21 cellular contexts compared by ENCODE assay signal in genomic region chr7:26618898-26619297, GRCh38.
DNase-seq lines count a peak whose midpoint lies in the region; ATAC-seq and TF ChIP-seq lines count a peak whose summit lies in the region.
"Had no signal": no experiment of that assay in that cellular context is flagged by ENCODE, and none has a peak within 500 bp of the region (broad histone marks: within the 10 kb centered on the region; RNA-seq: fewer than 3 reads in every experiment).

No MANE protein-coding gene starts in this region.

- H3K36me3 ChIP-seq in neural progenitor cell = no peaks in the 10 kb centered on the region
- H3K36me3 ChIP-seq: BE2C had no signal

- no peaks in the 10 kb centered on the region for H3K27me3 ChIP-seq in neural progenitor cell
- H3K27me3 ChIP-seq: BE2C had no signal

- H3K27ac ChIP-seq in neural progenitor cell = no peak overlapping the region

- H3K4me1 ChIP-seq in neural progenitor cell = peaks cover 10% of the 10 kb centered on the region
- H3K4me1 ChIP-seq: BE2C had no signal

- no peak overlapping the region for H3K4me3 ChIP-seq in neural progenitor cell

- no peaks in the 10 kb centered on the region for H3F3A ChIP-seq in neural progenitor cell (ENCODE audit: low read depth)

- H3K79me2 ChIP-seq in neural progenitor cell (ENCODE audit: low read depth) = no peaks in the 10 kb centered on the region

- H3K4me1 Mint-ChIP-seq in neural progenitor cell = peaks cover 20% of the 10 kb centered on the region

- ATAC-seq in GM21390 (IDR thresholded peaks at IDR 0.05; ENCODE audit: unreplicated experiment) = no peak
- no peak for ATAC-seq in HG03139 (IDR thresholded peaks at IDR 0.05; ENCODE audit: unreplicated experiment)
- ATAC-seq: CD8-positive, alpha-beta T cell; HCT116; HepG2; SK-N-SH treated with all-trans-retinoic acid at 6 μM for 48 hours had no signal

- no peak overlapping the region for H3K4me2 ChIP-seq in neural progenitor cell

- TF ChIP-seq CTCF in neural progenitor cell (IDR thresholded peaks at IDR 0.05) = no peak

- no peaks in the 10 kb centered on the region for H3K36me3 Mint-ChIP-seq in neural progenitor cell
- H3K36me3 Mint-ChIP-seq: CD8-positive, alpha-beta T cell had no signal

- H3K27ac Mint-ChIP-seq in neural progenitor cell = peak overlapping the region; percentile 80
- H3K27ac Mint-ChIP-seq: CD8-positive, alpha-beta T cell had no signal

- DNase-seq in NCI-H146 (lab: John Stamatoyannopoulos, UW) (peak; percentile 25), NCI-H146 treated with DMSO at 0.1 percent for 48 hours (lab: John Stamatoyannopoulos, UW; ENCODE audit: unreplicated experiment) (no peak), DMS153 treated with DMSO at 0.1 percent for 48 hours (lab: John Stamatoyannopoulos, UW; ENCODE audit: unreplicated experiment) (peak; percentile 78), NCI-H510A treated with DMSO at 0.1 percent for 48 hours (lab: John Stamatoyannopoulos, UW) (peak; percentile 53), neural progenitor cell (ENCODE audit: low spot score) (no peak), CD1c-positive myeloid dendritic cell (ENCODE audit: extremely low spot score) (no peak)
- DNase-seq: 8988T; BE2C; DND-41; NCI-H1092; NCI-H1930; NCI-H446 treated with DMSO at 0.1 percent for 48 hours; NK-92 treated with Interleukin-12 subunit alpha and Interleukin-12 subunit beta, amount 100 ng/mL, for 24 hours; SHP77; T-helper 1 cell had no signal

- H2AFZ ChIP-seq in neural progenitor cell (replicated peaks) = no peak overlapping the region

- peaks cover 7% of the 10 kb centered on the region for H3K27me3 Mint-ChIP-seq in neural progenitor cell (ENCODE audit: insufficient read depth, low read depth)

- no peak overlapping the region for H3K4me3 Mint-ChIP-seq in neural progenitor cell
- H3K4me3 Mint-ChIP-seq: CD8-positive, alpha-beta T cell had no signal

- H3K9me3 Mint-ChIP-seq in neural progenitor cell = no peaks in the 10 kb centered on the region
- H3K9me3 Mint-ChIP-seq: CD8-positive, alpha-beta T cell had no signal

- no peaks in the 10 kb centered on the region for H3K9me3 ChIP-seq in neural progenitor cell (ENCODE audit: low read depth)
- H3K9me3 ChIP-seq: BE2C had no signal

- H3K9ac ChIP-seq in neural progenitor cell = no peak overlapping the region

- H4K20me1 ChIP-seq in neural progenitor cell (ENCODE audit: low read depth) = no peaks in the 10 kb centered on the region

Comparison
In these comparisons a context has a peak if more than half of its experiments do, and no peak if none do; other contexts are left out.
1. DNase-seq: peak in NCI-H146 (single experiment), DMS153 treated with DMSO at 0.1 percent for 48 hours (single experiment) and NCI-H510A treated with DMSO at 0.1 percent for 48 hours (single experiment); none in NCI-H146 treated with DMSO at 0.1 percent for 48 hours (single experiment), neural progenitor cell (single experiment) and CD1c-positive myeloid dendritic cell (single experiment).